12 cellular contexts compared by ENCODE assay signal in the genomic region with DNA sequence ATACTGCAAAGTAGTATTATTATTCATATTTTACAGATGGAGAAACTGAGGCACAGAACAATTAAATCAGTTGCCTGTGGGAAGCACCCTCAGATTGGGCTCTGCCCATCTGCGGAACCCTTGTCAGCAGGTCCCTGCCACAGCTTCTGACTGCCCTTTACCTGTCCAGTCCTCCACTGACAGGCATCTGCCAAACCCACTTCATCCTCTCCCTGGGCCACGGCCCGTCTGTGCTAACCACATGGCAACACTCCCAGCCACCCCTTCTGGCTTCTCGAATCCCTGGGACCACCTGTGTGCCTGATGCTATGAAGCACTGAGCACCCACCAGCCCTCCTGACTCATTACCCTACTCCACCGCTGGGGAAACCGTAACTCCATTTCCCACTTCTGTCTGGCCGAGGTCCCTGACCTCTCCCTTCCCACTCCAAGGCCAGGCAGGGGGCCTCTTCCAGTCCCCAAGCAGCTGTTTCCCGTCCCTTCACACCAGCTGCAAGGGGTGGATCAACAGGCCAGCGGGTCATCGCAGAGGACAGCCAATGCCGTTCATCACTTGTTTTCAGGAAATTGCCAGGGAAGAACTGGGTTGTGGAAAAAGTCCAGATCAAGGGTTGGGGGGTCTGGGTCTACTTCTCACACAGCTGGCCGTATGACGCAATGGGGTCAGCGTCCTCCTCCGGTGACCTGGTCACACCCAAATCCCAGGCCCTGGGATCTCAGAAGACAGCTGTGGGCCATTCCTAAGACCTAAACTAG. TPM values are rescaled to one million over a fixed set of nuclear protein-coding genes. Genes with fewer than 3 reads are reported as not detected.
A peak's percentile ranks its signal among the peaks of the same experiment; 100 is the strongest.
DNase-seq lines count a peak whose midpoint lies in the region; ATAC-seq and TF ChIP-seq lines count a peak whose summit lies in the region.
"Had no signal": no experiment of that assay in that cellular context is flagged by ENCODE, and none has a peak within 500 bp of the region (broad histone marks: within the 10 kb centered on the region; RNA-seq: fewer than 3 reads in every experiment).

No MANE protein-coding gene starts in this region.

- H3K27me3 ChIP-seq in endodermal cell (ENCODE audit: control insufficient read depth, insufficient read depth, low read length, poor library complexity, severe bottlenecking) (peaks cover 33% of the 10 kb centered on the region), lower lobe of right lung (ENCODE audit: low read depth) (peaks cover 8% of the 10 kb centered on the region), thyroid gland (no peaks in the 10 kb centered on the region)

- H3K9me3 Mint-ChIP-seq in endodermal cell = no peaks in the 10 kb centered on the region
- H3K9me3 Mint-ChIP-seq: activated naive CD4-positive, alpha-beta T cell treated with anti-CD3 and anti-CD28 coated beads, Interleukin-2, amount 10 ng/mL, durations not matched to agents 7 days and 5 days had no signal

- no peak for TF ChIP-seq POLR2A in thyroid gland (IDR thresholded peaks at IDR 0.05)

- peak; percentile 58 for TF ChIP-seq CTCF in endodermal cell (conservative IDR thresholded peaks at IDR 0.05)
- TF ChIP-seq CTCF in lower lobe of right lung (IDR thresholded peaks at IDR 0.05) = peak; percentile 35
- TF ChIP-seq CTCF in thyroid gland (IDR thresholded peaks at IDR 0.05) = peak in 1 of 6 experiments; percentile 11

- no peak overlapping the region for H3K27ac Mint-ChIP-seq in endodermal cell
- H3K27ac Mint-ChIP-seq: activated naive CD4-positive, alpha-beta T cell treated with anti-CD3 and anti-CD28 coated beads, Interleukin-2, amount 10 ng/mL, durations not matched to agents 7 days and 5 days had no signal

- H3K4me1 ChIP-seq in endodermal cell (ENCODE audit: control insufficient read depth, insufficient read depth, low read length) (no peaks in the 10 kb centered on the region), lower lobe of right lung (peaks cover 44% of the 10 kb centered on the region), thyroid gland (peaks cover 6 to 8% of the 10 kb centered on the region in 2 donors)

- WGBS in endodermal cell (ENCODE audit: insufficient coverage in 1 of 2, insufficient read length in 1 of 2), 2 experiments = 57 to 71% methylated on average over 15 of the region's 15 CpGs
- 46 to 56% methylated on average over 15 of the region's 15 CpGs for WGBS in thyroid gland, 2 donors

- DNase-seq in NCI-H82 (lab: John Stamatoyannopoulos, UW) (peak; percentile 40), NCI-H82 treated with DMSO at 0.1 percent for 48 hours (lab: John Stamatoyannopoulos, UW; ENCODE audit: unreplicated experiment) (no peak), endodermal cell (peak; percentile 82), lower lobe of right lung (peak; percentile 75), thyroid gland (peak; percentile 32 to 40), NCI-H1092 (lab: John Stamatoyannopoulos, UW) (no peak), NCI-H526 (lab: John Stamatoyannopoulos, UW) (no peak)
- DNase-seq: activated naive CD4-positive, alpha-beta T cell treated with anti-CD3 and anti-CD28 coated beads, Interleukin-2, amount 10 ng/mL, durations not matched to agents 7 days and 5 days; effector memory CD4-positive, alpha-beta T cell; NCI-H187 had no signal

- H3K9me3 ChIP-seq in endodermal cell (ENCODE audit: control insufficient read depth, low read length) (no peaks in the 10 kb centered on the region), lower lobe of right lung (no peaks in the 10 kb centered on the region), thyroid gland (no peaks in the 10 kb centered on the region)

- H3K27me3 Mint-ChIP-seq in endodermal cell (ENCODE audit: insufficient read depth) = peaks cover 60% of the 10 kb centered on the region

- H3K36me3 ChIP-seq in endodermal cell (ENCODE audit: control insufficient read depth, insufficient read depth, low read length) = no peaks in the 10 kb centered on the region
- no peaks in the 10 kb centered on the region for H3K36me3 ChIP-seq in lower lobe of right lung
- no peaks in the 10 kb centered on the region for H3K36me3 ChIP-seq in thyroid gland

- H3K9ac ChIP-seq in endodermal cell (ENCODE audit: extremely low read depth, low read length, poor library complexity, severe bottlenecking) = no peak overlapping the region

- H3K27ac ChIP-seq in endodermal cell (ENCODE audit: low read depth, low read length) = no peak overlapping the region
- H3K27ac ChIP-seq in lower lobe of right lung = peak overlapping the region; percentile 97
- H3K27ac ChIP-seq in thyroid gland = peak overlapping the region in 1 of 3 donors; percentile 73

- intact Hi-C loops in lower lobe of right lung (cut with DNase I) (no loop called here), thyroid gland (cut with DNase I) (loop anchor here (10.0 kb wide), 1 partner anchor 104 kb away; a partner anchor contains a TSS)

- ATAC-seq in lower lobe of right lung (peak; percentile 45 to 59), GM18502 (IDR thresholded peaks at IDR 0.05; ENCODE audit: poor library complexity, unreplicated experiment) (no peak)
- ATAC-seq: Panc1 had no signal

- H3K4me3 ChIP-seq in endodermal cell (ENCODE audit: low read length) = no peak overlapping the region
- peak overlapping the region; percentile 79 for H3K4me3 ChIP-seq in lower lobe of right lung
- H3K4me3 ChIP-seq in thyroid gland (replicated peaks in 1 of 3) = no peak overlapping the region

- no peaks in the 10 kb centered on the region for H3K36me3 Mint-ChIP-seq in endodermal cell (ENCODE audit: low read depth)

- H3K4me3 Mint-ChIP-seq in endodermal cell = no peak overlapping the region
- H3K4me3 Mint-ChIP-seq: activated naive CD4-positive, alpha-beta T cell treated with anti-CD3 and anti-CD28 coated beads, Interleukin-2, amount 10 ng/mL, durations not matched to agents 7 days and 5 days had no signal

- peaks cover 4% of the 10 kb centered on the region for H3K4me1 Mint-ChIP-seq in endodermal cell

RNA-seq across cellular contexts. Expression of a gene that starts 2.5 kb away (rescaled TPM):
- 1 to 10 TPM; 2.3 to 2.6 TPM for total RNA-seq in endodermal cell
- polyA plus RNA-seq in endodermal cell (2013, experiment 1 of 2) = 1.6 TPM
- 1.4 TPM for polyA plus RNA-seq in endodermal cell (2013, experiment 2 of 2)
- 49.0 TPM for total RNA-seq in lower lobe of right lung
- 10 to 100 TPM; 21.1 to 49.7 (median 30.5) TPM for total RNA-seq in thyroid gland

RNA-seq across cellular contexts. Expression of a gene that starts 19.2 kb away (rescaled TPM):
- total RNA-seq in endodermal cell = 1,000 to 10,000 TPM; 1,512 to 1,809 TPM
- polyA plus RNA-seq in endodermal cell (2013, experiment 1 of 2) = 1,091 TPM
- polyA plus RNA-seq in endodermal cell (2013, experiment 2 of 2) = 978 TPM
- total RNA-seq in lower lobe of right lung = 1,461 TPM
- total RNA-seq in thyroid gland = 100 to 1,000 TPM; 262 to 525 (median 420) TPM

RNA-seq across cellular contexts. Expression of a gene that starts 19.3 kb away (rescaled TPM):
- total RNA-seq in endodermal cell (10 to 100 TPM; 75.7 to 86.2 TPM), lower lobe of right lung (41.9 TPM), thyroid gland (10 to 100 TPM in 2 of 4 donors, 1 to 10 TPM in 2; 3.8 to 39.7 (median 17.0) TPM)
- 132 TPM for polyA plus RNA-seq in endodermal cell (2013, experiment 1 of 2)
- 134 TPM for polyA plus RNA-seq in endodermal cell (2013, experiment 2 of 2)

RNA-seq across cellular contexts. Expression of a gene that starts 23.4 kb away (rescaled TPM):
- total RNA-seq in endodermal cell = 10 to 100 TPM; 10.9 to 13.2 TPM
- polyA plus RNA-seq in endodermal cell (2013, experiment 1 of 2) = 4.2 TPM
- 2.9 TPM for polyA plus RNA-seq in endodermal cell (2013, experiment 2 of 2)
- 11.0 TPM for total RNA-seq in lower lobe of right lung
- 10 to 100 TPM; 19.9 to 99.8 (median 46.6) TPM for total RNA-seq in thyroid gland

RNA-seq across cellular contexts. Expression of a gene that starts 32.4 kb away (rescaled TPM):
- total RNA-seq in endodermal cell = 10 to 100 TPM; 63.4 to 72.7 TPM
- 51.6 TPM for polyA plus RNA-seq in endodermal cell (2013, experiment 1 of 2)
- polyA plus RNA-seq in endodermal cell (2013, experiment 2 of 2) = 52.4 TPM
- 31.0 TPM for total RNA-seq in lower lobe of right lung
- total RNA-seq in thyroid gland = 100 to 1,000 TPM in 1 of 4 donors, 10 to 100 TPM in 3; 20.8 to 114 (median 74.0) TPM

Comparison
In these comparisons a context has a peak if more than half of its experiments do, and no peak if none do; other contexts are left out.
1. DNase-seq: peak in NCI-H82 (single experiment), endodermal cell (single experiment), lower lobe of right lung (single experiment) and thyroid gland (2 of 2); none in NCI-H82 treated with DMSO at 0.1 percent for 48 hours (single experiment), NCI-H1092 (single experiment) and NCI-H526 (0 of 2).
2. RNA of a gene that starts 2.5 kb away (total RNA-seq): 49.0 TPM in lower lobe of right lung (single experiment) and 21.1 to 49.7 TPM in thyroid gland; 2.3 to 2.6 TPM in endodermal cell; every median in the first group is over 4 times any median in the second.